Comparison of ENCODE assay signal across 1 cellular context in genomic region chr14:91265404-91265803, GRCh38.
TF ChIP-seq lines count a peak whose summit lies in the region.

No MANE protein-coding gene starts in this region.

TF ChIP-seq in HepG2, 621 proteins besides CTCF, POLR2A, EP300 and RAD21 (continued from another document):
- no peak for TF ChIP-seq ZNF660 (CRISPR knock-in tag; IDR thresholded peaks at IDR 0.05; ENCODE audit: borderline replicate concordance, low read depth)
- TF ChIP-seq ZBED4 (CRISPR knock-in tag; IDR thresholded peaks at IDR 0.05; ENCODE audit: borderline replicate concordance): no peak
- no peak for TF ChIP-seq ARHGAP35 (CRISPR knock-in tag; IDR thresholded peaks at IDR 0.05; ENCODE audit: borderline replicate concordance)
- TF ChIP-seq PRPF4 (IDR thresholded peaks at IDR 0.05; ENCODE audit: low read depth, low read length, poor library complexity, severe bottlenecking): no peak
- TF ChIP-seq BCL6 (CRISPR knock-in tag; IDR thresholded peaks at IDR 0.05): peak; percentile 73
- peak; percentile 86 for TF ChIP-seq ZNF263 (CRISPR knock-in tag; IDR thresholded peaks at IDR 0.05)
